In the genomic region with DNA sequence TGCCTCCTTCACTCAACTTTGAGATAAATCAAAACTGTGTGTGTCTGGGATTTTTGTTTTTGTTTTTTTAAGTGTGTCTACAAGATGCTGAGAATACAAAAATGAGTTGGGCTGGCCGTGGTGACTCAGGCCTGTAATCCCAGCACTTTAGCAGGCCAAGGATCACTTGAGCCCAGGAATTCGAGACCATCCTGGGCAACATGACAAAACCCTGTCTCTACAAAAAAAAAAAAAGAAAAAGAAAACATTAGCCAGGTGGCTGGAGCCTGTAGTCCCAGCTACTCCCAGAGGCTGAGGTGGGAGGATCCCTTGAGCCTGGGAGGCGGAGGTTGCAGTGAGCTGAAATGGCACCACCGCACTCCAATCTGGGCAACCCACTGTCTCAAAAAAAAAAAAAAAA, we compare ENCODE assay signal across 11 cellular contexts. TPM values are rescaled to one million over a fixed set of nuclear protein-coding genes. Genes with fewer than 3 reads are reported as not detected.
DNase-seq lines count a peak whose midpoint lies in the region; TF ChIP-seq lines count a peak whose summit lies in the region.
"Had no signal": no experiment of that assay in that cellular context is flagged by ENCODE, and none has a peak within 500 bp of the region (broad histone marks: within the 10 kb centered on the region; RNA-seq: fewer than 3 reads in every experiment).

No MANE protein-coding gene starts in this region.

- no peaks in the 10 kb centered on the region for H3K4me1 ChIP-seq in breast epithelium
- H3K4me1 ChIP-seq in SK-N-SH (ENCODE audit: control insufficient read depth in 1 of 2, insufficient read depth in 2 of 2, low read depth in 1 of 2, low read length in 1 of 2), result peaks cover 7 to 10% of the 10 kb centered on the region in 2 experiments; a peak in 2 of 4 replicates

- H3K4me2 ChIP-seq in SK-N-SH, result no peak overlapping the region

- H3K27me3 Mint-ChIP-seq in MCF 10A (ENCODE audit: insufficient read depth, unreplicated experiment) (no peaks in the 10 kb centered on the region), type B pancreatic cell (no peaks in the 10 kb centered on the region)

- POLR2A ChIA-PET in MCF 10A (lab: Yijun Ruan, JAX) (interaction anchor here (0.7 to 7.4 kb wide), 4 partner anchors 8 to 320 kb away, joined by 3 to 104 read pairs (median 4); a partner anchor contains a TSS), SK-N-SH (lab: Yijun Ruan, JAX) (no interaction called here)

- no peaks in the 10 kb centered on the region for H3K27me3 ChIP-seq in breast epithelium
- no peaks in the 10 kb centered on the region for H3K27me3 ChIP-seq in SK-N-SH (ENCODE audit: insufficient read depth)
- H3K27me3 ChIP-seq: sigmoid colon had no signal

- H3K9me3 Mint-ChIP-seq in MCF 10A (ENCODE audit: unreplicated experiment) (no peaks in the 10 kb centered on the region), type B pancreatic cell (no peaks in the 10 kb centered on the region)

- TF ChIP-seq RAD21 in SK-N-SH (IDR thresholded peaks at IDR 0.05; ENCODE audit: low read length), result no peak

- H3K79me2 ChIP-seq in SK-N-SH (ENCODE audit: insufficient read depth), result peaks cover 10% of the 10 kb centered on the region

- H3K4me3 ChIP-seq in breast epithelium (no peak overlapping the region), SK-N-SH (ENCODE audit: low read depth in 2 of 2, low read length in 1 of 2) (no peak overlapping the region), fibroblast of villous mesenchyme (ENCODE audit: low read depth, low read length) (no peak overlapping the region)
- H3K4me3 ChIP-seq: sigmoid colon had no signal

- no peak for TF ChIP-seq POLR2A in breast epithelium (IDR thresholded peaks at IDR 0.05)

- no peak overlapping the region for H3K27ac Mint-ChIP-seq in MCF 10A (ENCODE audit: low read depth, unreplicated experiment)
- no peak overlapping the region for H3K27ac Mint-ChIP-seq in type B pancreatic cell

- intact Hi-C loops in MCF 10A (cut with micrococcal nuclease) (no loop called here), breast epithelium (cut with DNase I; ENCODE audit: low total_unique reads) (no loop called here)

- no TSS peak for BruUV-seq in MCF 10A (replicated peaks; lab: Mats Ljungman, UMichigan)

- H3K36me3 Mint-ChIP-seq in MCF 10A (ENCODE audit: insufficient read depth, unreplicated experiment) (peaks cover 2% of the 10 kb centered on the region), type B pancreatic cell (no peaks in the 10 kb centered on the region)

- H3F3A ChIP-seq in SK-N-SH (replicated peaks; ENCODE audit: insufficient read depth), result peaks cover 27% of the 10 kb centered on the region

- H3K36me3 ChIP-seq in breast epithelium (no peaks in the 10 kb centered on the region), SK-N-SH (replicated peaks in 1 of 2; ENCODE audit: control insufficient read depth in 1 of 2, insufficient read depth in 2 of 2, low read length in 1 of 2) (peaks cover 0 to 11% of the 10 kb centered on the region in 2 experiments)

- no peak for TF ChIP-seq EP300 in SK-N-SH (IDR thresholded peaks at IDR 0.05; ENCODE audit: borderline replicate concordance in 1 of 2, low read depth in 1 of 2, low read length in 1 of 2)

- H4K20me1 ChIP-seq in SK-N-SH (ENCODE audit: insufficient read depth), result no peaks in the 10 kb centered on the region

- 51% methylated on average over 4 of the region's 4 CpGs for WGBS in SK-N-SH (ENCODE audit: low lambda C conversion rate)

- DNase-seq in MCF 10A (ENCODE audit: unreplicated experiment) (peak; percentile 87), breast epithelium (ENCODE audit: low spot score in 2 of 2) (no peak), SK-N-SH (no peak), fibroblast of villous mesenchyme (ENCODE audit: low read depth) (peak; percentile 87), type B pancreatic cell (ENCODE audit: extremely low spot score, unreplicated experiment) (no peak), GM20000 (ENCODE audit: low spot score) (no peak), T-helper 9 cell (no peak)
- no peak for DNase-seq in activated effector memory CD4-positive, alpha-beta T cell treated with Interleukin-2 at 50 U/mL for 16 hours
- DNase-seq: central memory CD4-positive, alpha-beta T cell; NCI-H1105; sigmoid colon had no signal

- CTCF ChIA-PET in MCF 10A (lab: Yijun Ruan, JAX), result interaction anchor here (0.6 to 2.7 kb wide), 4 partner anchors 22 to 302 kb away, joined by 4 to 8 read pairs (median 4); no protein-coding TSS in a partner anchor
- CTCF ChIA-PET in SK-N-SH (lab: Yijun Ruan, JAX), result no interaction called here

- H3K9me2 ChIP-seq in SK-N-SH, result no peaks in the 10 kb centered on the region

- TF ChIP-seq CTCF in MCF 10A (IDR thresholded peaks at IDR 0.05; ENCODE audit: unreplicated experiment) (no peak), breast epithelium (IDR thresholded peaks at IDR 0.05) (no peak), SK-N-SH (IDR thresholded peaks at IDR 0.05) (no peak), fibroblast of villous mesenchyme (IDR thresholded peaks at IDR 0.05; ENCODE audit: insufficient read depth, low read depth, low read length) (no peak), type B pancreatic cell (conservative IDR thresholded peaks at IDR 0.05) (no peak), GM20000 (IDR thresholded peaks at IDR 0.05; ENCODE audit: extremely low read depth, missing control alignments) (no peak)

- H3K4me3 Mint-ChIP-seq in MCF 10A (ENCODE audit: unreplicated experiment), result no peak overlapping the region
- peak overlapping the region; percentile 23 for H3K4me3 Mint-ChIP-seq in type B pancreatic cell

- no peak overlapping the region for H3K27ac ChIP-seq in breast epithelium
- peak overlapping the region in 1 of 2 experiments; percentile 69; a peak in 2 of 4 replicates for H3K27ac ChIP-seq in SK-N-SH (ENCODE audit: low read depth in 2 of 2, low read length in 1 of 2)

- H3K9ac ChIP-seq in SK-N-SH, result no peak overlapping the region

- H3K9me3 ChIP-seq in breast epithelium (no peaks in the 10 kb centered on the region), SK-N-SH (no peaks in the 10 kb centered on the region)
- H3K9me3 ChIP-seq: sigmoid colon had no signal

- H3K4me1 Mint-ChIP-seq in MCF 10A (ENCODE audit: insufficient read depth, unreplicated experiment) (peaks cover 6% of the 10 kb centered on the region), type B pancreatic cell (ENCODE audit: unreplicated experiment) (no peaks in the 10 kb centered on the region)

- H2AFZ ChIP-seq in SK-N-SH (ENCODE audit: low read depth), result no peak overlapping the region

TF ChIP-seq in SK-N-SH, 30 proteins besides CTCF, POLR2A, EP300 and RAD21 (continues in another document):
- TF ChIP-seq FOSL2 (IDR thresholded peaks at IDR 0.05; ENCODE audit: borderline replicate concordance, low read depth), result peak; percentile 36; the same call in 1 of the 2 replicates
- no peak for TF ChIP-seq RXRA (IDR thresholded peaks at IDR 0.05; ENCODE audit: borderline replicate concordance, low read depth)
- peak; percentile 77 for TF ChIP-seq TCF12 (IDR thresholded peaks at IDR 0.05)
- no peak for TF ChIP-seq FOXM1 (IDR thresholded peaks at IDR 0.05; ENCODE audit: low read depth)
- no peak for TF ChIP-seq CHD2 (IDR thresholded peaks at IDR 0.05; ENCODE audit: low read length, partially characterized antibody)
- no peak for TF ChIP-seq SMC3 (IDR thresholded peaks at IDR 0.05; ENCODE audit: low read depth, low read length)
- TF ChIP-seq GATA2 (CRISPR knock-in tag; IDR thresholded peaks at IDR 0.05), result no peak
- TF ChIP-seq, protein P1, sequence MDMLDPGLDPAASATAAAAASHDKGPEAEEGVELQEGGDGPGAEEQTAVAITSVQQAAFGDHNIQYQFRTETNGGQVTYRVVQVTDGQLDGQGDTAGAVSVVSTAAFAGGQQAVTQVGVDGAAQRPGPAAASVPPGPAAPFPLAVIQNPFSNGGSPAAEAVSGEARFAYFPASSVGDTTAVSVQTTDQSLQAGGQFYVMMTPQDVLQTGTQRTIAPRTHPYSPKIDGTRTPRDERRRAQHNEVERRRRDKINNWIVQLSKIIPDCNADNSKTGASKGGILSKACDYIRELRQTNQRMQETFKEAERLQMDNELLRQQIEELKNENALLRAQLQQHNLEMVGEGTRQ (IDR thresholded peaks at IDR 0.05; ENCODE audit: borderline replicate concordance, low read depth, low read length), result no peak
- peak; percentile 22; the same call in 1 of the 2 replicates for TF ChIP-seq NFIC (IDR thresholded peaks at IDR 0.05; ENCODE audit: borderline replicate concordance)

RNA-seq across cellular contexts. Expression of a gene that starts 21.0 kb away (rescaled TPM):
- 825 and 951 TPM in 2 replicates for total RNA-seq in MCF 10A (2022)
- 100 to 1,000 TPM; 462 to 657 (median 527) TPM for total RNA-seq in breast epithelium
- polyA plus RNA-seq in SK-N-SH (2012; rRNA removed), result 470 and 474 TPM in 2 replicates
- 481 and 493 TPM in 2 replicates for polyA plus RNA-seq in SK-N-SH (2012; cell fraction: cytosol; rRNA removed)
- 411 and 462 TPM in 2 replicates for polyA plus RNA-seq in SK-N-SH (2012; cell fraction: nucleus; rRNA removed)
- 465 and 522 TPM in 2 replicates for total RNA-seq in fibroblast of villous mesenchyme
- total RNA-seq in type B pancreatic cell (ENCODE audit: low replicate concordance), result 524 and 673 TPM in 2 replicates

RNA-seq across cellular contexts. Expression of a gene that starts 21.5 kb away (rescaled TPM):
- 6.9 and 11.0 TPM in 2 replicates for total RNA-seq in MCF 10A (2022)
- 1 to 10 TPM; 3.7 to 6.2 (median 6.1) TPM for total RNA-seq in breast epithelium
- polyA plus RNA-seq in SK-N-SH (2012; rRNA removed), result 0.96 and 1.0 TPM in 2 replicates
- polyA plus RNA-seq in SK-N-SH (2012; cell fraction: cytosol; rRNA removed), result 2.5 and 2.9 TPM in 2 replicates
- 0.69 and 1.4 TPM in 2 replicates for polyA plus RNA-seq in SK-N-SH (2012; cell fraction: nucleus; rRNA removed)
- 6.1 and 7.8 TPM in 2 replicates for total RNA-seq in fibroblast of villous mesenchyme
- total RNA-seq in type B pancreatic cell (ENCODE audit: low replicate concordance), result 13.0 and 20.3 TPM in 2 replicates

RNA-seq across cellular contexts. Expression of a gene that starts 37.8 kb away (rescaled TPM):
- total RNA-seq in MCF 10A (2022) (9.4 and 10.0 TPM in 2 replicates), breast epithelium (10 to 100 TPM in 2 of 3 donors, 1 to 10 TPM in 1; 6.9 to 16.1 (median 11.5) TPM), fibroblast of villous mesenchyme (2.9 and 3.9 TPM in 2 replicates), type B pancreatic cell (ENCODE audit: low replicate concordance) (9.3 and 13.3 TPM in 2 replicates)
- 0.78 and 0.81 TPM in 2 replicates for polyA plus RNA-seq in SK-N-SH (2012; rRNA removed)
- 0.68 and 0.95 TPM in 2 replicates for polyA plus RNA-seq in SK-N-SH (2012; cell fraction: cytosol; rRNA removed)
- polyA plus RNA-seq in SK-N-SH (2012; cell fraction: nucleus; rRNA removed), result 0.77 and 2.3 TPM in 2 replicates

Comparison
In these comparisons a context has a peak if more than half of its experiments do, and no peak if none do; other contexts are left out.
1. DNase-seq: peak in MCF 10A (single experiment) and fibroblast of villous mesenchyme (single experiment); none in breast epithelium (0 of 2), SK-N-SH (single experiment), type B pancreatic cell (single experiment), GM20000 (single experiment), activated effector memory CD4-positive, alpha-beta T cell treated with Interleukin-2 at 50 U/mL for 16 hours (single experiment) and T-helper 9 cell (single experiment).